18 cellular contexts compared by ENCODE assay signal in genomic region chr13:46529509-46529908, GRCh38. TPM values are rescaled to one million over a fixed set of nuclear protein-coding genes. Genes with fewer than 3 reads are reported as not detected.
DNase-seq lines count a peak whose midpoint lies in the region; ATAC-seq and TF ChIP-seq lines count a peak whose summit lies in the region.
"Had no signal": no experiment of that assay in that cellular context is flagged by ENCODE, and none has a peak within 500 bp of the region (broad histone marks: within the 10 kb centered on the region; RNA-seq: fewer than 3 reads in every experiment).

No MANE protein-coding gene starts in this region.

- no peak for DNase-seq in activated T-cell treated with anti-CD3 and anti-CD28 coated beads, Interleukin-2, amount 50 U/mL, for 24 hours
- no peak for DNase-seq in activated T-cell treated with anti-CD3 and anti-CD28 coated beads, Interleukin-2, amount 50 U/mL, for 1 hour
- no peak for DNase-seq in breast epithelium (ENCODE audit: low spot score in 2 of 2)
- DNase-seq: activated naive CD8-positive, alpha-beta T cell treated with anti-CD3 and anti-CD28 coated beads, Interleukin-2, amount 10 ng/mL, durations not matched to agents 7 days and 5 days; dermis blood vessel endothelial cell; erythroblast; left ventricle myocardium superior; NCI-H1092; NCI-H2171; RPMI8226 had no signal

- no peaks in the 10 kb centered on the region for H3K9me3 Mint-ChIP-seq in activated T-cell treated with anti-CD3 and anti-CD28 coated beads, Interleukin-2, amount 50 U/mL, for 24 hours
- H3K9me3 Mint-ChIP-seq in stimulated activated memory B cell treated with anti-CD40 and anti-IgM and Interleukin-4, amounts not matched to agents 10 μg/mL and 1 μg/mL and 100 μg/mL, for 72 hours: no peaks in the 10 kb centered on the region
- H3K9me3 Mint-ChIP-seq: activated naive CD8-positive, alpha-beta T cell treated with anti-CD3 and anti-CD28 coated beads, Interleukin-2, amount 10 ng/mL, durations not matched to agents 7 days and 5 days had no signal

- no peaks in the 10 kb centered on the region for H3K4me1 ChIP-seq in breast epithelium
- H3K4me1 ChIP-seq: parathyroid adenoma had no signal

- H3K27me3 ChIP-seq in breast epithelium: no peaks in the 10 kb centered on the region

- peaks cover 31% of the 10 kb centered on the region for H3K4me1 Mint-ChIP-seq in activated T-cell treated with anti-CD3 and anti-CD28 coated beads, Interleukin-2, amount 50 U/mL, for 24 hours (ENCODE audit: low read depth)
- H3K4me1 Mint-ChIP-seq in stimulated activated memory B cell treated with anti-CD40 and anti-IgM and Interleukin-4, amounts not matched to agents 10 μg/mL and 1 μg/mL and 100 μg/mL, for 72 hours: peaks cover 8% of the 10 kb centered on the region
- H3K4me1 Mint-ChIP-seq: activated naive CD8-positive, alpha-beta T cell treated with anti-CD3 and anti-CD28 coated beads, Interleukin-2, amount 10 ng/mL, durations not matched to agents 7 days and 5 days had no signal

- no peaks in the 10 kb centered on the region for H3K36me3 Mint-ChIP-seq in activated T-cell treated with anti-CD3 and anti-CD28 coated beads, Interleukin-2, amount 50 U/mL, for 24 hours (ENCODE audit: low read depth)
- no peaks in the 10 kb centered on the region for H3K36me3 Mint-ChIP-seq in stimulated activated memory B cell treated with anti-CD40 and anti-IgM and Interleukin-4, amounts not matched to agents 10 μg/mL and 1 μg/mL and 100 μg/mL, for 72 hours
- H3K36me3 Mint-ChIP-seq: activated naive CD8-positive, alpha-beta T cell treated with anti-CD3 and anti-CD28 coated beads, Interleukin-2, amount 10 ng/mL, durations not matched to agents 7 days and 5 days had no signal

- H3K9me3 ChIP-seq in breast epithelium: no peaks in the 10 kb centered on the region

- intact Hi-C loops in breast epithelium (cut with DNase I; ENCODE audit: low total_unique reads): no loop called here

- no peaks in the 10 kb centered on the region for H3K36me3 ChIP-seq in breast epithelium

- no peak overlapping the region for H3K4me3 Mint-ChIP-seq in activated T-cell treated with anti-CD3 and anti-CD28 coated beads, Interleukin-2, amount 50 U/mL, for 24 hours
- H3K4me3 Mint-ChIP-seq in stimulated activated memory B cell treated with anti-CD40 and anti-IgM and Interleukin-4, amounts not matched to agents 10 μg/mL and 1 μg/mL and 100 μg/mL, for 72 hours: no peak overlapping the region
- H3K4me3 Mint-ChIP-seq: activated naive CD8-positive, alpha-beta T cell treated with anti-CD3 and anti-CD28 coated beads, Interleukin-2, amount 10 ng/mL, durations not matched to agents 7 days and 5 days had no signal

- H3K27ac Mint-ChIP-seq in activated T-cell treated with anti-CD3 and anti-CD28 coated beads, Interleukin-2, amount 50 U/mL, for 24 hours: peak overlapping the region; percentile 75
- no peak overlapping the region for H3K27ac Mint-ChIP-seq in stimulated activated memory B cell treated with anti-CD40 and anti-IgM and Interleukin-4, amounts not matched to agents 10 μg/mL and 1 μg/mL and 100 μg/mL, for 72 hours
- H3K27ac Mint-ChIP-seq: activated naive CD8-positive, alpha-beta T cell treated with anti-CD3 and anti-CD28 coated beads, Interleukin-2, amount 10 ng/mL, durations not matched to agents 7 days and 5 days had no signal

- TF ChIP-seq POLR2A in breast epithelium (IDR thresholded peaks at IDR 0.05): no peak

- TF ChIP-seq CTCF in breast epithelium (IDR thresholded peaks at IDR 0.05): no peak

- ATAC-seq in GM19351 (IDR thresholded peaks at IDR 0.05; ENCODE audit: unreplicated experiment) (peak; percentile 56), HG03442 (IDR thresholded peaks at IDR 0.05; ENCODE audit: unreplicated experiment) (peak; percentile 41), GM21576 (IDR thresholded peaks at IDR 0.05; ENCODE audit: unreplicated experiment) (no peak), GM19035 (IDR thresholded peaks at IDR 0.05; ENCODE audit: unreplicated experiment) (no peak)
- ATAC-seq in stimulated activated memory B cell treated with anti-CD40 and anti-IgM and Interleukin-4, amounts not matched to agents 10 μg/mL and 1 μg/mL and 100 μg/mL, for 72 hours: peak; percentile 31
- ATAC-seq: K562 had no signal

- no peak overlapping the region for H3K27ac ChIP-seq in breast epithelium
- H3K27ac ChIP-seq: HL-60, parathyroid adenoma had no signal

- H3K27me3 Mint-ChIP-seq in activated T-cell treated with anti-CD3 and anti-CD28 coated beads, Interleukin-2, amount 50 U/mL, for 24 hours: peaks cover 10% of the 10 kb centered on the region
- H3K27me3 Mint-ChIP-seq in stimulated activated memory B cell treated with anti-CD40 and anti-IgM and Interleukin-4, amounts not matched to agents 10 μg/mL and 1 μg/mL and 100 μg/mL, for 72 hours: peaks cover 14% of the 10 kb centered on the region

- H3K4me3 ChIP-seq in breast epithelium: no peak overlapping the region
- H3K4me3 ChIP-seq: K562 had no signal

RNA-seq across cellular contexts. Expression of gene LRCH1, which starts 23.5 kb away (rescaled TPM):
- total RNA-seq in breast epithelium: 10 to 100 TPM; 17.0 to 40.4 (median 24.6) TPM

Comparison
In these comparisons a context has a peak if more than half of its experiments do, and no peak if none do; other contexts are left out.
1. ATAC-seq: peak in GM19351 (single experiment), HG03442 (single experiment) and stimulated activated memory B cell treated with anti-CD40 and anti-IgM and Interleukin-4, amounts not matched to agents 10 μg/mL and 1 μg/mL and 100 μg/mL, for 72 hours (single experiment); none in GM21576 (single experiment) and GM19035 (single experiment).